In genomic region chr1:20981903-20982695, GRCh38 we compare ENCODE assay signal across 9 cellular contexts.
DNase-seq lines count a peak whose midpoint lies in the region; ATAC-seq, FAIRE-seq and TF ChIP-seq lines count a peak whose summit lies in the region.
"Had no signal": no experiment of that assay in that cellular context is flagged by ENCODE, and none has a peak within 500 bp of the region (broad histone marks: within the 10 kb centered on the region; RNA-seq: fewer than 3 reads in every experiment).

No MANE protein-coding gene starts in this region.

- H3K9ac ChIP-seq in astrocyte (ENCODE audit: low read length) (no peak overlapping the region), kidney (ENCODE audit: low read length in 2 of 2) (no peak overlapping the region)

- no peaks in the 10 kb centered on the region for H3K9me3 Mint-ChIP-seq in astrocyte (ENCODE audit: unreplicated experiment)
- H3K9me3 Mint-ChIP-seq: activated naive CD8-positive, alpha-beta T cell treated with anti-CD3 and anti-CD28 coated beads, Interleukin-2, amount 10 ng/mL, durations not matched to agents 7 days and 5 days had no signal

- no peak for ATAC-seq in GM21390 (IDR thresholded peaks at IDR 0.05; ENCODE audit: unreplicated experiment)

- H3K27me3 Mint-ChIP-seq in astrocyte (ENCODE audit: low read depth, unreplicated experiment) = no peaks in the 10 kb centered on the region
- H3K27me3 Mint-ChIP-seq: activated naive CD8-positive, alpha-beta T cell treated with anti-CD3 and anti-CD28 coated beads, Interleukin-2, amount 10 ng/mL, durations not matched to agents 7 days and 5 days had no signal

- no peaks in the 10 kb centered on the region for H3K27me3 ChIP-seq in A673 (replicated peaks; ENCODE audit: insufficient read depth, low read depth, low read length, poor library complexity)
- H3K27me3 ChIP-seq in astrocyte (ENCODE audit: insufficient read depth, low read length) = no peaks in the 10 kb centered on the region

- H3K4me1 ChIP-seq in A673 (ENCODE audit: insufficient read depth, low read length, poor library complexity, severe bottlenecking) (peaks cover 15% of the 10 kb centered on the region), astrocyte (ENCODE audit: insufficient read depth, low read length) (peaks cover 13% of the 10 kb centered on the region), kidney (ENCODE audit: control insufficient read depth in 1 of 2, insufficient read depth in 1 of 2, low read depth in 1 of 2, low read length in 2 of 2) (no peaks in the 10 kb centered on the region)

- H3K9me3 ChIP-seq in A673 (ENCODE audit: low read depth, low read length, poor library complexity, severe bottlenecking) (no peaks in the 10 kb centered on the region), astrocyte (ENCODE audit: insufficient read depth, low read depth, low read length) (no peaks in the 10 kb centered on the region), kidney (ENCODE audit: control insufficient read depth in 1 of 2, low read length in 2 of 2) (no peaks in the 10 kb centered on the region)

- peaks cover 23% of the 10 kb centered on the region for H3K79me2 ChIP-seq in astrocyte (ENCODE audit: insufficient read depth, low read length)

- H3K27ac Mint-ChIP-seq in astrocyte (ENCODE audit: unreplicated experiment) = no peak overlapping the region
- H3K27ac Mint-ChIP-seq: activated naive CD8-positive, alpha-beta T cell treated with anti-CD3 and anti-CD28 coated beads, Interleukin-2, amount 10 ng/mL, durations not matched to agents 7 days and 5 days had no signal

- H4K20me1 ChIP-seq in astrocyte (ENCODE audit: insufficient read depth, low read length) = peaks cover 32% of the 10 kb centered on the region

- POLR2A ChIA-PET in A673 (lab: Charles Lee; ENCODE audit: low non-redundant PET) = no interaction called here

- peak overlapping the region; percentile 28 for H3K4me2 ChIP-seq in astrocyte (ENCODE audit: low read length)

- FAIRE-seq in astrocyte (lab: Jason Lieb, UNC) (no peak), kidney (lab: Jason Lieb, UNC) (peak; percentile 45)

- H3K4me3 Mint-ChIP-seq in astrocyte (ENCODE audit: unreplicated experiment) = no peak overlapping the region
- H3K4me3 Mint-ChIP-seq: activated naive CD8-positive, alpha-beta T cell treated with anti-CD3 and anti-CD28 coated beads, Interleukin-2, amount 10 ng/mL, durations not matched to agents 7 days and 5 days had no signal

- DNase-seq in A673 (ENCODE audit: low spot score) (peak; percentile 37), GM20000 (ENCODE audit: low spot score) (no peak), astrocyte (ENCODE audit: low read depth) (peak; percentile 44), kidney (no peak), GM19238 (ENCODE audit: insufficient read length, low spot score) (no peak), iPS-NIHi11 (ENCODE audit: low spot score) (no peak), DMS114 treated with DMSO at 0.1 percent for 48 hours (lab: John Stamatoyannopoulos, UW; ENCODE audit: unreplicated experiment) (no peak)
- DNase-seq: activated naive CD8-positive, alpha-beta T cell treated with anti-CD3 and anti-CD28 coated beads, Interleukin-2, amount 10 ng/mL, durations not matched to agents 7 days and 5 days had no signal

- H3K36me3 ChIP-seq in A673 (ENCODE audit: insufficient read depth, low read length, poor library complexity, severe bottlenecking) = no peaks in the 10 kb centered on the region
- H3K36me3 ChIP-seq in astrocyte (ENCODE audit: insufficient read depth, low read length) = peaks cover 3% of the 10 kb centered on the region
- no peaks in the 10 kb centered on the region for H3K36me3 ChIP-seq in kidney (ENCODE audit: control insufficient read depth in 1 of 2, insufficient read depth in 2 of 2, low read length in 2 of 2)

- peak overlapping the region; percentile 4 for H3K27ac ChIP-seq in A673 (ENCODE audit: low read depth, low read length, poor library complexity, severe bottlenecking)
- peak overlapping the region; percentile 7 for H3K27ac ChIP-seq in astrocyte (ENCODE audit: low read depth, low read length)
- H3K27ac ChIP-seq in kidney (ENCODE audit: low read depth in 2 of 2, low read length in 2 of 2) = no peak overlapping the region

- CTCF ChIA-PET in A673 (lab: Charles Lee) = no interaction called here

- no peak overlapping the region for H3K4me3 ChIP-seq in A673 (ENCODE audit: low read depth, low read length, poor library complexity, severe bottlenecking)
- H3K4me3 ChIP-seq in astrocyte (ENCODE audit: insufficient read depth, low read depth, low read length) = no peak overlapping the region
- no peak overlapping the region for H3K4me3 ChIP-seq in kidney (ENCODE audit: low read length in 2 of 2)

- H3K36me3 Mint-ChIP-seq in astrocyte (ENCODE audit: low read depth, unreplicated experiment) = peaks cover 2% of the 10 kb centered on the region

- BruUV-seq in A673 (replicated peaks; lab: Mats Ljungman, UMichigan) = no TSS peak

- intact Hi-C loops in A673 (cut with micrococcal nuclease; ENCODE audit: unreplicated experiment) (loop anchor here (1.0 kb wide), 1 partner anchor 213 kb away; no protein-coding TSS in a partner anchor), kidney (cut with DNase I) (no loop called here)

- peak; percentile 52 for TF ChIP-seq CTCF in A673 (conservative IDR thresholded peaks at IDR 0.05; ENCODE audit: low read depth, low read length)
- peak; percentile 3 for TF ChIP-seq CTCF in GM20000 (IDR thresholded peaks at IDR 0.05; ENCODE audit: extremely low read depth, missing control alignments)
- TF ChIP-seq CTCF in astrocyte (IDR thresholded peaks at IDR 0.05; ENCODE audit: insufficient read depth, low read depth, low read length) = peak; percentile 9
- TF ChIP-seq CTCF in kidney (IDR thresholded peaks at IDR 0.05; ENCODE audit: borderline replicate concordance, extremely low read depth, insufficient read depth) = peak; percentile 39

- peaks cover 11% of the 10 kb centered on the region for H3K4me1 Mint-ChIP-seq in astrocyte (ENCODE audit: low read depth, unreplicated experiment)
- H3K4me1 Mint-ChIP-seq: activated naive CD8-positive, alpha-beta T cell treated with anti-CD3 and anti-CD28 coated beads, Interleukin-2, amount 10 ng/mL, durations not matched to agents 7 days and 5 days had no signal

- no peak overlapping the region for H2AFZ ChIP-seq in astrocyte (ENCODE audit: low read depth, low read length)

Comparison
In these comparisons a context has a peak if more than half of its experiments do, and no peak if none do; other contexts are left out.
1. DNase-seq: peak in A673 (single experiment) and astrocyte (single experiment); none in GM20000 (single experiment), kidney (single experiment), GM19238 (single experiment), iPS-NIHi11 (single experiment) and DMS114 treated with DMSO at 0.1 percent for 48 hours (single experiment).
2. H3K27ac ChIP-seq: peak in A673 (single experiment) and astrocyte (single experiment); none in kidney (0 of 2).
3. Peak in every context shown above with its lines, with median percentiles within 50 percentile points of each other: CTCF ChIP-seq.